8 cellular contexts compared by ENCODE assay signal in genomic region chr3:38164966-38165721, GRCh38. TPM values are rescaled to one million over a fixed set of nuclear protein-coding genes. Genes with fewer than 3 reads are reported as not detected.
DNase-seq lines count a peak whose midpoint lies in the region; ATAC-seq, FAIRE-seq and TF ChIP-seq lines count a peak whose summit lies in the region.

TSS of gene OXSR1 (plus strand) at chr3:38165537. CDS start at chr3:38165877, 340 bp downstream.

- intact Hi-C loops in right cardiac atrium (cut with DNase I): loop anchor here in 1 of 4 donors (2.0 kb wide), 1 partner anchor 26 kb away; the partner anchor contains the start of gene MYD88
- intact Hi-C loops in uterus (cut with DNase I; ENCODE audit: low total_unique reads): no loop called here

- TF ChIP-seq POLR2A in uterus (IDR thresholded peaks at IDR 0.05): peak; percentile 60 to 91

- peak within 1 kb of the TSS; percentile 88 for H3K9ac ChIP-seq in astrocyte (ENCODE audit: low read length)

- DNase-seq in NCI-H2029 (lab: John Stamatoyannopoulos, UW): peak; percentile 100
- DNase-seq in T-helper 22 cell (ENCODE audit: low read depth): peak; percentile 95
- peak; percentile 100 for DNase-seq in astrocyte (ENCODE audit: low read depth)
- peak; percentile 99 to 100 (median 100) for DNase-seq in right cardiac atrium
- peak; percentile 100 for DNase-seq in pulmonary artery endothelial cell (ENCODE audit: low read depth, low spot score)
- DNase-seq in uterus: peak; percentile 97 to 99

- peak; percentile 90 for ATAC-seq in GM18502 (IDR thresholded peaks at IDR 0.05; ENCODE audit: poor library complexity, unreplicated experiment)
- peak; percentile 94 for ATAC-seq in HG02970 (IDR thresholded peaks at IDR 0.05; ENCODE audit: low FRiP score, unreplicated experiment)
- peak; percentile 96 to 98 for ATAC-seq in right cardiac atrium

- H2AFZ ChIP-seq in astrocyte (ENCODE audit: low read depth, low read length): peak within 1 kb of the TSS; percentile 93

- H3K36me3 ChIP-seq in astrocyte (ENCODE audit: insufficient read depth, low read length): no peaks in the 10 kb centered on the region
- H3K36me3 ChIP-seq in uterus: no peaks in the 10 kb centered on the region

- H3K9me3 ChIP-seq in astrocyte (ENCODE audit: insufficient read depth, low read depth, low read length): no peaks in the 10 kb centered on the region
- H3K9me3 ChIP-seq in right cardiac atrium (ENCODE audit: control insufficient read depth, low read length): no peaks in the 10 kb centered on the region
- no peaks in the 10 kb centered on the region for H3K9me3 ChIP-seq in uterus

- H3K4me2 ChIP-seq in astrocyte (ENCODE audit: low read length): peak within 1 kb of the TSS; percentile 90

- no peaks in the 10 kb centered on the region for H3K27me3 ChIP-seq in astrocyte (ENCODE audit: insufficient read depth, low read length)
- no peaks in the 10 kb centered on the region for H3K27me3 ChIP-seq in right cardiac atrium (ENCODE audit: control insufficient read depth, insufficient read depth)
- no peaks in the 10 kb centered on the region for H3K27me3 ChIP-seq in uterus

- H3K4me1 Mint-ChIP-seq in astrocyte (ENCODE audit: low read depth, unreplicated experiment): peaks cover 27% of the 10 kb centered on the region

- H3K27ac ChIP-seq in astrocyte (ENCODE audit: low read depth, low read length) (peak within 1 kb of the TSS; percentile 97), right cardiac atrium (ENCODE audit: low read length) (peak within 1 kb of the TSS; percentile 91), uterus (peak within 1 kb of the TSS; percentile 92 to 95)

- peaks cover 7% of the 10 kb centered on the region for H3K36me3 Mint-ChIP-seq in astrocyte (ENCODE audit: low read depth, unreplicated experiment)

- H4K20me1 ChIP-seq in astrocyte (ENCODE audit: insufficient read depth, low read length): no peaks in the 10 kb centered on the region

- H3K27me3 Mint-ChIP-seq in astrocyte (ENCODE audit: low read depth, unreplicated experiment): no peaks in the 10 kb centered on the region

- H3K9me3 Mint-ChIP-seq in astrocyte (ENCODE audit: unreplicated experiment): peaks cover 3% of the 10 kb centered on the region

- H3K4me1 ChIP-seq in astrocyte (ENCODE audit: insufficient read depth, low read length) (peaks cover 24% of the 10 kb centered on the region), right cardiac atrium (ENCODE audit: control insufficient read depth, insufficient read depth, low read length) (peaks cover 3% of the 10 kb centered on the region), uterus (peaks cover 0 to 4% of the 10 kb centered on the region in 2 donors)

- peak within 1 kb of the TSS; percentile 98 for H3K27ac Mint-ChIP-seq in astrocyte (ENCODE audit: unreplicated experiment)

- under 1% methylated on average over 57 of the region's 57 CpGs for WGBS in right cardiac atrium

- TF ChIP-seq CTCF in astrocyte (IDR thresholded peaks at IDR 0.05; ENCODE audit: insufficient read depth, low read depth, low read length) (no peak), uterus (IDR thresholded peaks at IDR 0.05) (no peak)

- FAIRE-seq in astrocyte (lab: Jason Lieb, UNC): peak; percentile 76

- H3K4me3 ChIP-seq in astrocyte (ENCODE audit: insufficient read depth, low read depth, low read length): peak within 1 kb of the TSS; percentile 96
- peak within 1 kb of the TSS; percentile 63 for H3K4me3 ChIP-seq in right cardiac atrium (ENCODE audit: low read length)
- H3K4me3 ChIP-seq in uterus: peak within 1 kb of the TSS; percentile 89 to 90

- peak within 1 kb of the TSS; percentile 99 for H3K4me3 Mint-ChIP-seq in astrocyte (ENCODE audit: unreplicated experiment)

- peaks cover 46% of the 10 kb centered on the region for H3K79me2 ChIP-seq in astrocyte (ENCODE audit: insufficient read depth, low read length)

RNA-seq across cellular contexts. Expression of gene OXSR1, which starts in this region (rescaled TPM):
- total RNA-seq in astrocyte: 78.2 and 83.1 TPM in 2 replicates
- total RNA-seq in right cardiac atrium: 10 to 100 TPM; 20.2 to 39.1 (median 25.1) TPM
- polyA plus RNA-seq in right cardiac atrium: 12.9 TPM
- total RNA-seq in pulmonary artery endothelial cell: 36.6 and 45.9 TPM in 2 replicates
- 10 to 100 TPM; 12.9 to 45.6 (median 39.5) TPM for total RNA-seq in uterus

Comparison
In these comparisons a context has a peak if more than half of its experiments do, and no peak if none do; other contexts are left out.
1. Peak in every context shown above with its lines: DNase-seq, ATAC-seq, H3K4me3 ChIP-seq and H3K27ac ChIP-seq.